7 cellular contexts compared by ENCODE assay signal in the genomic region with DNA sequence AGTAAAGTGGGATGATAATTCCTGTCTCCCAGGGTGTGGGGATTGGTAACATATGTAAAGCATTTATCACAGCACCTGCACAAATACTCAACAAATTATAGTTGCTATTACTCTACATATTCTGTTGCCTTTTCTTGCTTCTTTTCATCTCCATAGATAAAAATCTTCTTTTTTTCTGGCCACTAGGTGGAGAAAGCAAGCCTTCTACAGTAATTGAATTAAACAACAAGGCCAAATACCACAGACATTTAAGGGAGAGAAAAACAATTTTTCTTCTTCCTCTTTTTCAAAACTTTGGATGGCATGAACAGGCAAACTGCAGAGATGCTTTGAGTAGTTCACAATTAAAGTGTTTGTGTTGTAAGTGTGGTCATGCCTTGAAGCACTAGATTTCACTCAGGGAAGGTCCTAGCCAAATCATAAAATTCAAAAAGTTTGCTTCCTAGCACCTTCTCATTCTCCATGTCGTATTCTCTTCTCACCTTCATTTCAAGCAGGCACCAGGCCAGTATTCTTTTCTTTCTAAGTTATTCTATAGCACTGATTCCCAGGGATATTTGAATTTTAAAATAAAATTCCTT.
A peak's percentile ranks its signal among the peaks of the same experiment; 100 is the strongest.
DNase-seq lines count a peak whose midpoint lies in the region; ATAC-seq and TF ChIP-seq lines count a peak whose summit lies in the region.

No MANE protein-coding gene starts in this region.

- peak; percentile 43 for TF ChIP-seq CTCF in GM10266 (IDR thresholded peaks at IDR 0.05; ENCODE audit: control insufficient read depth, insufficient read depth, low read depth, missing control alignments)

- H3K27me3 Mint-ChIP-seq in activated T-cell treated with anti-CD3 and anti-CD28 coated beads, Interleukin-2, amount 50 U/mL, for 24 hours, result peaks cover under 1% of the 10 kb centered on the region

- no peak overlapping the region for H3K27ac Mint-ChIP-seq in activated T-cell treated with anti-CD3 and anti-CD28 coated beads, Interleukin-2, amount 50 U/mL, for 24 hours

- intact Hi-C loops in sciatic nerve (cut with DNase I), result no loop called here

- H3K36me3 Mint-ChIP-seq in activated T-cell treated with anti-CD3 and anti-CD28 coated beads, Interleukin-2, amount 50 U/mL, for 24 hours (ENCODE audit: low read depth), result no peaks in the 10 kb centered on the region

- ATAC-seq in sciatic nerve, result peak; percentile 71
- ATAC-seq in GM18870 (IDR thresholded peaks at IDR 0.05; ENCODE audit: unreplicated experiment), result no peak

- no peak for DNase-seq in GM10266 (ENCODE audit: extremely low spot score)
- DNase-seq in LoVo (ENCODE audit: low spot score), result peak; percentile 61
- peak; percentile 46 for DNase-seq in SW480 (ENCODE audit: low spot score)
- DNase-seq in globus pallidus (ENCODE audit: low spot score), result peak; percentile 66
- no peak for DNase-seq in sciatic nerve (ENCODE audit: low spot score)
- no peak for DNase-seq in activated T-cell treated with anti-CD3 and anti-CD28 coated beads, Interleukin-2, amount 50 U/mL, for 24 hours

- peaks cover 6% of the 10 kb centered on the region for H3K4me1 Mint-ChIP-seq in activated T-cell treated with anti-CD3 and anti-CD28 coated beads, Interleukin-2, amount 50 U/mL, for 24 hours (ENCODE audit: low read depth)

- H3K9me3 Mint-ChIP-seq in activated T-cell treated with anti-CD3 and anti-CD28 coated beads, Interleukin-2, amount 50 U/mL, for 24 hours, result no peaks in the 10 kb centered on the region

- H3K4me3 Mint-ChIP-seq in activated T-cell treated with anti-CD3 and anti-CD28 coated beads, Interleukin-2, amount 50 U/mL, for 24 hours, result no peak overlapping the region

Comparison
In these comparisons a context has a peak if more than half of its experiments do, and no peak if none do; other contexts are left out.
1. DNase-seq: peak in LoVo (single experiment), SW480 (single experiment) and globus pallidus (single experiment); none in GM10266 (single experiment), sciatic nerve (single experiment) and activated T-cell treated with anti-CD3 and anti-CD28 coated beads, Interleukin-2, amount 50 U/mL, for 24 hours (single experiment).